In the genomic region with DNA sequence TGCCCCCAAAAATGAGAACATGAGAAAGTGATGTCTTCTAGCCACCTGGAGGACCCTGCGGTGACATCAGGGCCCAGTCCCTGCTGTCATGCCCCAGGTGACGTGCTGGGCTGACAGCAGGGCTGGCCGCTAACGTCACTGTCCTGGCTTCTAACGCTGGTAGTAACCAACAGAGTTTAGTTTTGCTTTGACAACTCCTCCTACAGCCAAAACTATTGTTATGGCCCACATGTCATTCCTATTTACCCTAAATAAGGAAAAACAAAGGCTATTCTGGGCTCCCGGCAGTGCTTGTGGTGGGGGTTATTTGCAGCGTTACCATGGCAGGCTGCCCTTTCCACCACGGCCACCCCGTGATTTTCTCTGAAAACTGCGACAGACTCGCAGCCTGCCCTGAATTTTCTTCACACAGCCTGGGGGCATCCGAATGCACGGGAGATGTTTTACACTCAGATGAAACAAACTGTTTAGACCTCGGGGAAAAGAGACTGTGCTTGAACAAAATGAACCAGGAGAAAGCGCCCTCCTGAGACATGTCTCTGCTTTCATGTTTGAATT, we compare ENCODE assay signal across 8 cellular contexts.
A peak's percentile ranks its signal among the peaks of the same experiment; 100 is the strongest.
DNase-seq lines count a peak whose midpoint lies in the region; ATAC-seq and TF ChIP-seq lines count a peak whose summit lies in the region.

No MANE protein-coding gene starts in this region.

- peak overlapping the region; percentile 76 for H3K4me3 Mint-ChIP-seq in activated CD8-positive, alpha-beta T cell treated with anti-CD3 and anti-CD28 coated beads for 36 hours

- TF ChIP-seq POLR2A in prostate gland (IDR thresholded peaks at IDR 0.05): no peak

- H3K4me3 ChIP-seq in prostate gland: peak overlapping the region; percentile 22 to 23

- POLR2A ChIA-PET in activated CD8-positive, alpha-beta T cell treated with anti-CD3 and anti-CD28 coated beads for 36 hours (lab: Charles Lee): interaction anchor here (1.1 to 4.0 kb wide), 6 partner anchors 24 to 61 kb away, joined by 3 to 51 read pairs (median 22); no protein-coding TSS in a partner anchor

- no peaks in the 10 kb centered on the region for H3K27me3 Mint-ChIP-seq in activated CD8-positive, alpha-beta T cell treated with anti-CD3 and anti-CD28 coated beads for 36 hours

- TF ChIP-seq CTCF in GM13976 (IDR thresholded peaks at IDR 0.05; ENCODE audit: borderline replicate concordance, control extremely low read depth, extremely low read depth, insufficient read depth, missing control alignments) (no peak), prostate gland (IDR thresholded peaks at IDR 0.05) (no peak)
- TF ChIP-seq CTCF in activated CD8-positive, alpha-beta T cell treated with anti-CD3 and anti-CD28 coated beads for 36 hours (IDR thresholded peaks at IDR 0.05): no peak

- peak overlapping the region; percentile 93 for H3K27ac Mint-ChIP-seq in activated CD8-positive, alpha-beta T cell treated with anti-CD3 and anti-CD28 coated beads for 36 hours

- DNase-seq in GM13976 (ENCODE audit: low spot score) (peak; percentile 80), globus pallidus (ENCODE audit: low spot score) (peak; percentile 90), prostate gland (ENCODE audit: low spot score) (no peak)
- DNase-seq in activated CD8-positive, alpha-beta T cell treated with anti-CD3 and anti-CD28 coated beads for 36 hours: peak; percentile 72
- no peak for DNase-seq in stimulated activated CD4-positive, alpha-beta T cell treated with anti-CD3 and anti-CD28 coated beads, Interleukin-4, amount 100 ng/mL, for 1 hour

- peaks cover 15% of the 10 kb centered on the region for H3K36me3 Mint-ChIP-seq in activated CD8-positive, alpha-beta T cell treated with anti-CD3 and anti-CD28 coated beads for 36 hours (ENCODE audit: low read depth)

- no peaks in the 10 kb centered on the region for H3K4me1 ChIP-seq in prostate gland (replicated peaks)

- CTCF ChIA-PET in activated CD8-positive, alpha-beta T cell treated with anti-CD3 and anti-CD28 coated beads for 36 hours (lab: Charles Lee): interaction anchor here (0.6 to 2.5 kb wide), 4 partner anchors 11 to 53 kb away, joined by 3 to 13 read pairs (median 4); no protein-coding TSS in a partner anchor

- 10% methylated on average over 15 of the region's 15 CpGs for WGBS in prostate gland

- peak overlapping the region; percentile 38 to 48 for H3K27ac ChIP-seq in prostate gland

- ATAC-seq in HG02973 (IDR thresholded peaks at IDR 0.05; ENCODE audit: unreplicated experiment) (peak; percentile 43), HG03025 (IDR thresholded peaks at IDR 0.05; ENCODE audit: low FRiP score, unreplicated experiment) (no peak), GM21786 (IDR thresholded peaks at IDR 0.05; ENCODE audit: unreplicated experiment) (no peak)
- no peak for ATAC-seq in activated CD8-positive, alpha-beta T cell treated with anti-CD3 and anti-CD28 coated beads for 36 hours

- peaks cover 5% of the 10 kb centered on the region for H3K9me3 Mint-ChIP-seq in activated CD8-positive, alpha-beta T cell treated with anti-CD3 and anti-CD28 coated beads for 36 hours

- peaks cover 83% of the 10 kb centered on the region for H3K4me1 Mint-ChIP-seq in activated CD8-positive, alpha-beta T cell treated with anti-CD3 and anti-CD28 coated beads for 36 hours (ENCODE audit: low read depth)

- in situ Hi-C loops in GM13976 (cut with MboI; ENCODE audit: low sequenced_read_pairs, unreplicated experiment): loop anchor here (5.0 kb wide), 1 partner anchor 44 kb away; no protein-coding TSS in a partner anchor

- H3K27me3 ChIP-seq in prostate gland (replicated peaks; ENCODE audit: insufficient read depth): no peaks in the 10 kb centered on the region

- H3K36me3 ChIP-seq in prostate gland: no peaks in the 10 kb centered on the region

- intact Hi-C loops in activated CD8-positive, alpha-beta T cell treated with anti-CD3 and anti-CD28 coated beads for 36 hours (cut with micrococcal nuclease): loop anchor here (10.0 kb wide), 2 partner anchors 156 to 396 kb away; partner anchors contain the start of gene LDLRAD4
- intact Hi-C loops in prostate gland (cut with DNase I): loop anchor here (5.0 kb wide), 1 partner anchor 394 kb away; the partner anchor contains the start of gene LDLRAD4

- no peaks in the 10 kb centered on the region for H3K9me3 ChIP-seq in prostate gland

Comparison
In these comparisons a context has a peak if more than half of its experiments do, and no peak if none do; other contexts are left out.
1. DNase-seq: peak in GM13976 (single experiment), activated CD8-positive, alpha-beta T cell treated with anti-CD3 and anti-CD28 coated beads for 36 hours (single experiment) and globus pallidus (single experiment); none in prostate gland (single experiment) and stimulated activated CD4-positive, alpha-beta T cell treated with anti-CD3 and anti-CD28 coated beads, Interleukin-4, amount 100 ng/mL, for 1 hour (single experiment).